1 cellular context compared by ENCODE assay signal in genomic region chr2:200856806-200857205, GRCh38.
TF ChIP-seq lines count a peak whose summit lies in the region.

No MANE protein-coding gene starts in this region.

TF ChIP-seq in SK-N-SH, 30 proteins besides CTCF, POLR2A, EP300 and RAD21 (continued from another document):
- TF ChIP-seq ZBTB33 (IDR thresholded peaks at IDR 0.05; ENCODE audit: borderline replicate concordance, low read depth): no peak
